24 cellular contexts compared by ENCODE assay signal in genomic region chr2:10542033-10542432, GRCh38.
DNase-seq lines count a peak whose midpoint lies in the region; ATAC-seq and TF ChIP-seq lines count a peak whose summit lies in the region.
"Had no signal": no experiment of that assay in that cellular context is flagged by ENCODE, and none has a peak within 500 bp of the region (broad histone marks: within the 10 kb centered on the region; RNA-seq: fewer than 3 reads in every experiment).

No MANE protein-coding gene starts in this region.

- no peak overlapping the region for H3K23ac ChIP-seq in neuronal stem cell (ENCODE audit: low read depth, low read length, poor library complexity)

- peak overlapping the region; percentile 4 for H3K27ac ChIP-seq in neuronal stem cell (replicated peaks; ENCODE audit: low read length)
- H3K27ac ChIP-seq: BLaER1 treated with 17β-estradiol and CSF1 and Interleukin-3, amounts not matched to agents 10 nM and 100 nM had no signal

- H3K36me3 ChIP-seq in neuronal stem cell (replicated peaks in 1 of 2; ENCODE audit: control insufficient read depth in 2 of 2, insufficient read depth in 2 of 2, low read length in 2 of 2), result no peaks in the 10 kb centered on the region
- H3K36me3 ChIP-seq: BLaER1 treated with 17β-estradiol and CSF1 and Interleukin-3, amounts not matched to agents 10 nM and 100 nM had no signal

- H3K4me3 Mint-ChIP-seq in brain, result peak overlapping the region in 3 of 5 experiments; percentile 21 to 52 (median 46)
- H3K4me3 Mint-ChIP-seq in T-helper 17 cell, result no peak overlapping the region
- H3K4me3 Mint-ChIP-seq: CD4-positive, alpha-beta T cell had no signal

- no peak overlapping the region for H3K4me3 ChIP-seq in neuronal stem cell (ENCODE audit: low read length in 2 of 2)
- H3K4me3 ChIP-seq: BLaER1 treated with 17β-estradiol and CSF1 and Interleukin-3, amounts not matched to agents 10 nM and 100 nM had no signal

- no peak overlapping the region for H2BK120ac ChIP-seq in neuronal stem cell (ENCODE audit: low read depth, low read length)

- H4K91ac ChIP-seq in neuronal stem cell (ENCODE audit: low read depth, low read length, poor library complexity), result no peak overlapping the region

- H3K14ac ChIP-seq in neuronal stem cell (ENCODE audit: low read length), result no peak overlapping the region

- H2AFZ ChIP-seq in neuronal stem cell (ENCODE audit: low read length), result peak overlapping the region; percentile 57

- H3K9ac ChIP-seq in neuronal stem cell (ENCODE audit: low read depth, low read length, poor library complexity), result no peak overlapping the region
- H3K9ac ChIP-seq: BLaER1 treated with 17β-estradiol and CSF1 and Interleukin-3, amounts not matched to agents 10 nM and 100 nM had no signal

- H3K27me3 Mint-ChIP-seq in brain (peaks cover 16% of the 10 kb centered on the region), T-helper 17 cell (peaks cover 25% of the 10 kb centered on the region)

- no peak overlapping the region for H2AK5ac ChIP-seq in neuronal stem cell (ENCODE audit: low read depth, low read length)

- no peaks in the 10 kb centered on the region for H3K79me1 ChIP-seq in neuronal stem cell (ENCODE audit: low read depth, low read length)

- peaks cover 0 to 4% (median 0%) of the 10 kb centered on the region in 3 experiments for H3K27me3 ChIP-seq in neuronal stem cell (ENCODE audit: control insufficient read depth in 3 of 3, insufficient read depth in 3 of 3, low read depth in 1 of 3, low read length in 3 of 3)

- no peak overlapping the region for H3K18ac ChIP-seq in neuronal stem cell (ENCODE audit: low read length)

- no peak overlapping the region for H3K4me2 ChIP-seq in neuronal stem cell (ENCODE audit: insufficient read depth, low read length, poor library complexity, severe bottlenecking)
- H3K4me2 ChIP-seq: BLaER1 treated with 17β-estradiol and CSF1 and Interleukin-3, amounts not matched to agents 10 nM and 100 nM had no signal

- H3K4me1 ChIP-seq in neuronal stem cell (ENCODE audit: control insufficient read depth in 2 of 2, insufficient read depth in 1 of 2, low read depth in 1 of 2, low read length in 2 of 2), result peaks cover 2 to 3% of the 10 kb centered on the region in 2 donors

- ATAC-seq in T-helper 17 cell, result no peak

- H3K27ac Mint-ChIP-seq in brain (peak overlapping the region in 2 of 5 experiments; percentile 2 to 82), T-helper 17 cell (no peak overlapping the region)
- H3K27ac Mint-ChIP-seq: CD4-positive, alpha-beta T cell; IgD-negative memory B cell had no signal

- H3K9me3 ChIP-seq in neuronal stem cell (replicated peaks in 1 of 2; ENCODE audit: control insufficient read depth in 2 of 2, insufficient read depth in 1 of 2, low read depth in 1 of 2, low read length in 2 of 2) (peaks cover 0 to 2% of the 10 kb centered on the region in 2 donors), T-helper 17 cell (ENCODE audit: control insufficient read depth, low read length, poor library complexity, severe bottlenecking) (no peaks in the 10 kb centered on the region)
- H3K9me3 ChIP-seq: BLaER1 treated with 17β-estradiol and CSF1 and Interleukin-3, amounts not matched to agents 10 nM and 100 nM had no signal

- DNase-seq in SIG-M5 treated with dmso at 0.1 percent for 504 hours (lab: John Stamatoyannopoulos, UW; ENCODE audit: unreplicated experiment), result peak; percentile 34
- DNase-seq in SIG-M5 (lab: John Stamatoyannopoulos, UW), result no peak
- peak; percentile 81 for DNase-seq in MV-4-11 (lab: John Stamatoyannopoulos, UW)
- no peak for DNase-seq in neuronal stem cell (ENCODE audit: low spot score)
- no peak for DNase-seq in activated naive CD4-positive, alpha-beta T cell (lab: John Stamatoyannopoulos, UW)
- no peak for DNase-seq in activated CD8-positive, alpha-beta memory T cell treated with anti-CD3 and anti-CD28 coated beads, Interleukin-2, amount 50 U/mL, for 48 hours
- no peak for DNase-seq in T-helper 17 cell
- DNase-seq: AML-193; CD4-positive, alpha-beta T cell; COR-L47; GF-D8; HCEC 1CT; NCI-H1694 treated with DMSO at 0.1 percent for 48 hours; NCI-H2081; NCI-H2171 treated with DMSO at 0.1 percent for 48 hours; NCI-H446; NCI-H524 treated with DMSO at 0.1 percent for 48 hours; NCI-H774; Right ventricle myocardium superior; RPMI8226; T-helper 1 cell had no signal

- H3K4ac ChIP-seq in neuronal stem cell (ENCODE audit: low read length), result no peak overlapping the region

- WGBS in neuronal stem cell (ENCODE audit: extremely low coverage in 2 of 2, insufficient read length in 2 of 2, insufficient replicate concordance in 1 of 2), 2 donors, result no CpG with 5 or more reads among the region's 7 CpGs

- H3K36me3 Mint-ChIP-seq in brain (no peaks in the 10 kb centered on the region), T-helper 17 cell (ENCODE audit: low read depth) (peaks cover 2% of the 10 kb centered on the region)
- H3K36me3 Mint-ChIP-seq: IgD-negative memory B cell had no signal

- no peak for TF ChIP-seq CTCF in brain (conservative IDR thresholded peaks at IDR 0.05)

- H3K4me1 Mint-ChIP-seq in brain (peaks cover 12% of the 10 kb centered on the region), T-helper 17 cell (peaks cover 7% of the 10 kb centered on the region)

- no peak overlapping the region for H2BK15ac ChIP-seq in neuronal stem cell (ENCODE audit: low read length)

- peaks cover 0 to 4% (median under 1%) of the 10 kb centered on the region in 5 experiments for H3K9me3 Mint-ChIP-seq in brain
- H3K9me3 Mint-ChIP-seq: CD4-positive, alpha-beta T cell had no signal

- H4K8ac ChIP-seq in neuronal stem cell (ENCODE audit: low read depth, low read length), result no peak overlapping the region

- H2BK5ac ChIP-seq in neuronal stem cell (ENCODE audit: low read length), result no peak overlapping the region

- H2BK12ac ChIP-seq in neuronal stem cell (ENCODE audit: low read length), result no peak overlapping the region

Comparison
In these comparisons a context has a peak if more than half of its experiments do, and no peak if none do; other contexts are left out.
1. DNase-seq: peak in SIG-M5 treated with dmso at 0.1 percent for 504 hours (single experiment) and MV-4-11 (single experiment); none in SIG-M5 (single experiment), neuronal stem cell (single experiment), activated naive CD4-positive, alpha-beta T cell (0 of 4), activated CD8-positive, alpha-beta memory T cell treated with anti-CD3 and anti-CD28 coated beads, Interleukin-2, amount 50 U/mL, for 48 hours (single experiment) and T-helper 17 cell (0 of 3).